Comparison of ENCODE assay signal across 11 cellular contexts in genomic region chr5:172696171-172696849, GRCh38. TPM values are rescaled to one million over a fixed set of nuclear protein-coding genes. Genes with fewer than 3 reads are reported as not detected.
A peak's percentile ranks its signal among the peaks of the same experiment; 100 is the strongest.
DNase-seq lines count a peak whose midpoint lies in the region; TF ChIP-seq lines count a peak whose summit lies in the region.
"Had no signal": no experiment of that assay in that cellular context is flagged by ENCODE, and none has a peak within 500 bp of the region (broad histone marks: within the 10 kb centered on the region; RNA-seq: fewer than 3 reads in every experiment).

No MANE protein-coding gene starts in this region.

- H3K9me3 ChIP-seq in mucosa of rectum (ENCODE audit: control insufficient read depth in 2 of 2, low read length in 2 of 2) (no peaks in the 10 kb centered on the region), testis (no peaks in the 10 kb centered on the region), BE2C (no peaks in the 10 kb centered on the region)

- no peak overlapping the region for H3K9ac ChIP-seq in KMS-11
- peak overlapping the region in 1 of 2 donors; percentile 90 for H3K9ac ChIP-seq in mucosa of rectum (ENCODE audit: low read depth in 1 of 2, low read length in 2 of 2)

- H3K4me3 ChIP-seq in KMS-11 (IDR thresholded peaks at IDR 0.05; ENCODE audit: insufficient read depth, low read depth, low read length) (no peak overlapping the region), mucosa of rectum (ENCODE audit: low read length in 2 of 2) (no peak overlapping the region), testis (no peak overlapping the region), BE2C (ENCODE audit: low read depth, low read length) (no peak overlapping the region)

- H3K36me3 ChIP-seq in KMS-11 (ENCODE audit: insufficient read depth) (no peaks in the 10 kb centered on the region), mucosa of rectum (ENCODE audit: control insufficient read depth in 2 of 2, insufficient read depth in 2 of 2, low read length in 2 of 2) (no peaks in the 10 kb centered on the region), testis (ENCODE audit: low read depth, missing control alignments) (no peaks in the 10 kb centered on the region), BE2C (no peaks in the 10 kb centered on the region)

- no peaks in the 10 kb centered on the region for H4K20me1 ChIP-seq in KMS-11 (ENCODE audit: insufficient read depth)

- CTCF ChIA-PET in Calu3 (lab: Charles Lee) = interaction anchor here (0.8 kb wide), 2 partner anchors 30 to 217 kb away, joined by 3 to 5 read pairs; no protein-coding TSS in a partner anchor

- 60 to 80% methylated on average over 11 to 20 of the region's 20 CpGs for WGBS in testis, 2 donors

- no peaks in the 10 kb centered on the region for H3K36me3 Mint-ChIP-seq in dendritic cell treated with granulocyte-macrophage colony-stimulating factor and Interleukin-4, amounts not matched to agents 40 ng/mL and 50 ng/mL, for 4 days (ENCODE audit: low read depth)
- no peaks in the 10 kb centered on the region for H3K36me3 Mint-ChIP-seq in nephron progenitor cell (ENCODE audit: low read depth)
- peaks cover 11% of the 10 kb centered on the region for H3K36me3 Mint-ChIP-seq in Calu3 (ENCODE audit: insufficient read depth, unreplicated experiment)
- H3K36me3 Mint-ChIP-seq: mesothelial cell of epicardium had no signal

- peak overlapping the region; percentile 79; the same call in 1 of the 2 replicates for H2AFZ ChIP-seq in KMS-11 (ENCODE audit: low read depth)

- DNase-seq in testis (no peak), H4 (ENCODE audit: low spot score) (no peak), nephron progenitor cell (no peak), BE2C (no peak), Calu3 (no peak)
- DNase-seq: activated T-cell treated with anti-CD3 and anti-CD28 coated beads, Interleukin-2, amount 50 U/mL, for 72 hours; NCI-H1930 had no signal

- H3K4me1 Mint-ChIP-seq in dendritic cell treated with granulocyte-macrophage colony-stimulating factor and Interleukin-4, amounts not matched to agents 40 ng/mL and 50 ng/mL, for 4 days (ENCODE audit: low read depth) = peaks cover 34% of the 10 kb centered on the region
- peaks cover 30% of the 10 kb centered on the region for H3K4me1 Mint-ChIP-seq in nephron progenitor cell
- H3K4me1 Mint-ChIP-seq in Calu3 (ENCODE audit: low read depth, unreplicated experiment) = peaks cover 10% of the 10 kb centered on the region

- H3K4me2 ChIP-seq in KMS-11 = no peak overlapping the region

- H3K4me1 ChIP-seq in KMS-11 (ENCODE audit: low read depth, poor library complexity, severe bottlenecking) = no peaks in the 10 kb centered on the region
- H3K4me1 ChIP-seq in mucosa of rectum (ENCODE audit: control insufficient read depth in 2 of 2, insufficient read depth in 2 of 2, low read length in 2 of 2) = peaks cover 10 to 24% of the 10 kb centered on the region in 2 donors
- H3K4me1 ChIP-seq in testis = peaks cover 58% of the 10 kb centered on the region
- H3K4me1 ChIP-seq in BE2C = no peaks in the 10 kb centered on the region; the same call in 1 of the 2 replicates

- no peaks in the 10 kb centered on the region for H3K9me3 Mint-ChIP-seq in dendritic cell treated with granulocyte-macrophage colony-stimulating factor and Interleukin-4, amounts not matched to agents 40 ng/mL and 50 ng/mL, for 4 days
- H3K9me3 Mint-ChIP-seq in nephron progenitor cell (no peaks in the 10 kb centered on the region), Calu3 (ENCODE audit: low read depth, unreplicated experiment) (no peaks in the 10 kb centered on the region)
- H3K9me3 Mint-ChIP-seq: activated T-cell treated with anti-CD3 and anti-CD28 coated beads, Interleukin-2, amount 50 U/mL, for 72 hours; mesothelial cell of epicardium had no signal

- no peak overlapping the region for H3K4me3 Mint-ChIP-seq in dendritic cell treated with granulocyte-macrophage colony-stimulating factor and Interleukin-4, amounts not matched to agents 40 ng/mL and 50 ng/mL, for 4 days
- H3K4me3 Mint-ChIP-seq in nephron progenitor cell (no peak overlapping the region), Calu3 (ENCODE audit: low read depth, unreplicated experiment) (no peak overlapping the region)

- peak overlapping the region; percentile 90 for H3K27ac Mint-ChIP-seq in dendritic cell treated with granulocyte-macrophage colony-stimulating factor and Interleukin-4, amounts not matched to agents 40 ng/mL and 50 ng/mL, for 4 days
- H3K27ac Mint-ChIP-seq in nephron progenitor cell = no peak overlapping the region
- H3K27ac Mint-ChIP-seq in Calu3 (ENCODE audit: unreplicated experiment) = no peak overlapping the region
- H3K27ac Mint-ChIP-seq: activated T-cell treated with anti-CD3 and anti-CD28 coated beads, Interleukin-2, amount 50 U/mL, for 72 hours had no signal

- TF ChIP-seq CTCF in KMS-11 (conservative IDR thresholded peaks at IDR 0.05; ENCODE audit: low read depth, low read length) = no peak
- TF ChIP-seq CTCF in testis (IDR thresholded peaks at IDR 0.05) = no peak
- no peak for TF ChIP-seq CTCF in nephron progenitor cell (IDR thresholded peaks at IDR 0.05)
- no peak for TF ChIP-seq CTCF in BE2C (IDR thresholded peaks at IDR 0.05; ENCODE audit: low read depth, low read length)
- no peak for TF ChIP-seq CTCF in Calu3 (IDR thresholded peaks at IDR 0.05; ENCODE audit: unreplicated experiment)

- intact Hi-C loops in dendritic cell treated with granulocyte-macrophage colony-stimulating factor and Interleukin-4, amounts not matched to agents 40 ng/mL and 50 ng/mL, for 4 days (cut with micrococcal nuclease) = no loop called here
- intact Hi-C loops in testis (cut with DNase I; ENCODE audit: low total_unique reads) (loop anchor here (2.0 kb wide), 1 partner anchor 218 kb away; no protein-coding TSS in a partner anchor), Calu3 (cut with micrococcal nuclease; ENCODE audit: unreplicated experiment) (loop anchor here (5.0 to 10.0 kb wide), 2 partner anchors 132 to 589 kb away; no protein-coding TSS in a partner anchor)

- no peak overlapping the region for H3K27ac ChIP-seq in KMS-11
- peak overlapping the region; percentile 5 for H3K27ac ChIP-seq in mucosa of rectum (ENCODE audit: low read depth in 2 of 2, low read length in 2 of 2)
- H3K27ac ChIP-seq in testis = peak overlapping the region; percentile 48 to 85

- H3K27me3 Mint-ChIP-seq in dendritic cell treated with granulocyte-macrophage colony-stimulating factor and Interleukin-4, amounts not matched to agents 40 ng/mL and 50 ng/mL, for 4 days = peaks cover 20% of the 10 kb centered on the region
- H3K27me3 Mint-ChIP-seq in nephron progenitor cell (ENCODE audit: low read depth, poor library complexity) = peaks cover 67% of the 10 kb centered on the region
- peaks cover 25% of the 10 kb centered on the region for H3K27me3 Mint-ChIP-seq in Calu3 (ENCODE audit: unreplicated experiment)

- BruUV-seq in Calu3 (replicated peaks; lab: Mats Ljungman, UMichigan) = no TSS peak

- no peaks in the 10 kb centered on the region; the same call in 1 of the 2 replicates for H3K27me3 ChIP-seq in KMS-11 (ENCODE audit: insufficient read depth, low read depth)
- peaks cover 0 to 4% of the 10 kb centered on the region in 2 donors for H3K27me3 ChIP-seq in mucosa of rectum (ENCODE audit: control insufficient read depth in 2 of 2, insufficient read depth in 2 of 2, low read length in 2 of 2)
- no peaks in the 10 kb centered on the region for H3K27me3 ChIP-seq in testis
- H3K27me3 ChIP-seq in BE2C = 0 out of 2 replicates have a peak, but pooled peaks cover 3% of the 10 kb centered on the region

- no peaks in the 10 kb centered on the region for H3K79me2 ChIP-seq in KMS-11 (ENCODE audit: insufficient read depth, low read depth)

- no peak for TF ChIP-seq POLR2A in testis (IDR thresholded peaks at IDR 0.05)

RNA-seq across cellular contexts. Expression of gene NEURL1B, which starts 55.2 kb away (rescaled TPM):
- 10 to 100 TPM; 15.8 to 18.1 TPM for total RNA-seq in testis
- 17.1 TPM for polyA plus RNA-seq in testis (ENCODE audit: insufficient read depth, low read depth, low replicate concordance)
- total RNA-seq in H4 (2014; rRNA removed; shearing (Covaris generic)) = 1.6 and 2.2 TPM in 2 replicates
- 2.4 TPM for polyA plus RNA-seq in BE2C (2012; ENCODE audit: insufficient read depth, insufficient read length, low read depth)
- total RNA-seq in Calu3 (2022) = 2.0 and 2.8 TPM in 2 replicates
